In genomic region chr18:77711096-77711495, GRCh38 we compare ENCODE assay signal across 12 cellular contexts.
DNase-seq lines count a peak whose midpoint lies in the region; ATAC-seq and TF ChIP-seq lines count a peak whose summit lies in the region.
"Had no signal": no experiment of that assay in that cellular context is flagged by ENCODE, and none has a peak within 500 bp of the region (broad histone marks: within the 10 kb centered on the region; RNA-seq: fewer than 3 reads in every experiment).

No MANE protein-coding gene starts in this region.

- H3K79me2 ChIP-seq in MM.1S (ENCODE audit: low read length) (no peaks in the 10 kb centered on the region), SU-DHL-6 (ENCODE audit: insufficient read depth, low read length) (no peaks in the 10 kb centered on the region), neural cell (replicated peaks; ENCODE audit: insufficient read depth, low read length) (no peaks in the 10 kb centered on the region)

- no peaks in the 10 kb centered on the region for H3K4me1 ChIP-seq in MM.1S (ENCODE audit: low read length)

- no peaks in the 10 kb centered on the region for H3F3A ChIP-seq in MM.1S (ENCODE audit: insufficient read depth, low read length)
- no peaks in the 10 kb centered on the region for H3F3A ChIP-seq in SU-DHL-6 (ENCODE audit: insufficient read depth)
- no peaks in the 10 kb centered on the region for H3F3A ChIP-seq in neural cell (ENCODE audit: insufficient read depth, low read length, poor library complexity, severe bottlenecking)

- no peaks in the 10 kb centered on the region for H3K36me3 ChIP-seq in MM.1S (replicated peaks; ENCODE audit: insufficient read depth, low read length)
- H3K36me3 ChIP-seq in SU-DHL-6 (ENCODE audit: low read length) = no peaks in the 10 kb centered on the region
- H3K36me3 ChIP-seq in neural cell (ENCODE audit: insufficient read depth, low read length) = no peaks in the 10 kb centered on the region

- H3K27me3 ChIP-seq in MM.1S (replicated peaks; ENCODE audit: insufficient read depth, low read length) (no peaks in the 10 kb centered on the region), SU-DHL-6 (ENCODE audit: low read length) (no peaks in the 10 kb centered on the region), neural cell (ENCODE audit: insufficient read depth, low read depth, low read length) (no peaks in the 10 kb centered on the region)

- no peaks in the 10 kb centered on the region for H4K20me1 ChIP-seq in MM.1S (ENCODE audit: insufficient read depth, low read length)
- H4K20me1 ChIP-seq in SU-DHL-6 (ENCODE audit: low read depth, low read length) = no peaks in the 10 kb centered on the region
- H4K20me1 ChIP-seq in neural cell (ENCODE audit: insufficient read depth) = no peaks in the 10 kb centered on the region

- H3K9me3 ChIP-seq in MM.1S (replicated peaks; ENCODE audit: insufficient read depth, low read length) (no peaks in the 10 kb centered on the region), SU-DHL-6 (ENCODE audit: insufficient read depth, low read length) (no peaks in the 10 kb centered on the region), neural cell (ENCODE audit: low read length) (no peaks in the 10 kb centered on the region)

- TF ChIP-seq RAD21 in neural cell (conservative IDR thresholded peaks at IDR 0.05) = peak; percentile 68

- DNase-seq in NCI-H345 treated with DMSO at 0.1 percent for 48 hours (lab: John Stamatoyannopoulos, UW; ENCODE audit: unreplicated experiment) (peak; percentile 14), NCI-H345 (lab: John Stamatoyannopoulos, UW) (no peak), MM.1S (peak; percentile 8)
- DNase-seq in effector CD8-positive, alpha-beta T cell (lab: John Stamatoyannopoulos, UW) = no peak
- DNase-seq: activated naive CD8-positive, alpha-beta T cell treated with anti-CD3 and anti-CD28 coated beads, Interleukin-2, amount 50 U/mL, for 24 hours; NCI-H1436 treated with DMSO at 0.1 percent for 48 hours; T-helper 1 cell had no signal

- H3K9ac ChIP-seq in MM.1S (ENCODE audit: low read length) (no peak overlapping the region), SU-DHL-6 (ENCODE audit: low read length) (no peak overlapping the region), neural cell (ENCODE audit: low read length) (no peak overlapping the region)

- H3K27ac ChIP-seq in MM.1S (ENCODE audit: low read length) (no peak overlapping the region), SU-DHL-6 (ENCODE audit: low read depth, low read length) (no peak overlapping the region), neural cell (ENCODE audit: low read length) (no peak overlapping the region)
- H3K27ac ChIP-seq: skin epidermis had no signal

- no peak overlapping the region for H3K4me2 ChIP-seq in MM.1S (ENCODE audit: low read depth, low read length)
- H3K4me2 ChIP-seq in SU-DHL-6 (ENCODE audit: low read depth, low read length, poor library complexity, severe bottlenecking) = no peak overlapping the region
- H3K4me2 ChIP-seq in neural cell (ENCODE audit: low read length) = no peak overlapping the region

- peak; percentile 30; the same call in 1 of the 2 replicates for TF ChIP-seq CTCF in MM.1S (IDR thresholded peaks at IDR 0.05; ENCODE audit: low read length)
- peak; percentile 12 for TF ChIP-seq CTCF in SU-DHL-6 (IDR thresholded peaks at IDR 0.05; ENCODE audit: insufficient read depth, low read length, poor library complexity, severe bottlenecking)
- peak; percentile 65 for TF ChIP-seq CTCF in neural cell (IDR thresholded peaks at IDR 0.05; ENCODE audit: poor library complexity, severe bottlenecking)

- H3K4me3 ChIP-seq in MM.1S (ENCODE audit: low read length) (no peak overlapping the region), SU-DHL-6 (ENCODE audit: insufficient read depth, low read length, poor library complexity, severe bottlenecking) (no peak overlapping the region), neural cell (ENCODE audit: low read length) (no peak overlapping the region)
- H3K4me3 ChIP-seq: skin epidermis had no signal

- no peak for ATAC-seq in GM18520 (IDR thresholded peaks at IDR 0.05; ENCODE audit: unreplicated experiment)
- no peak for ATAC-seq in GM21423 (IDR thresholded peaks at IDR 0.05; ENCODE audit: unreplicated experiment)
- ATAC-seq: activated naive CD8-positive, alpha-beta T cell treated with anti-CD3 and anti-CD28 coated beads, Interleukin-2, amount 50 U/mL, for 24 hours had no signal

- H3K9me2 ChIP-seq in MM.1S (replicated peaks; ENCODE audit: insufficient read depth, low read length) (no peaks in the 10 kb centered on the region), SU-DHL-6 (replicated peaks; ENCODE audit: insufficient read depth, low read length) (no peaks in the 10 kb centered on the region), neural cell (ENCODE audit: insufficient read depth, low read length) (no peaks in the 10 kb centered on the region)

- no peak for TF ChIP-seq EP300 in neural cell (conservative IDR thresholded peaks at IDR 0.05; ENCODE audit: poor library complexity, severe bottlenecking)

- no peak overlapping the region for H2AFZ ChIP-seq in MM.1S (ENCODE audit: low read length)
- H2AFZ ChIP-seq in SU-DHL-6 (ENCODE audit: low read depth, low read length, severe bottlenecking) = no peak overlapping the region
- no peak overlapping the region for H2AFZ ChIP-seq in neural cell (ENCODE audit: low read depth, low read length)

TF ChIP-seq in neural cell, 6 proteins besides CTCF, POLR2A, EP300 and RAD21:
- TF ChIP-seq MXI1 (conservative IDR thresholded peaks at IDR 0.05; ENCODE audit: poor library complexity, severe bottlenecking) (no peak), SMC3 (conservative IDR thresholded peaks at IDR 0.05; ENCODE audit: poor library complexity) (peak; percentile 66), TAF1 (IDR thresholded peaks at IDR 0.05; ENCODE audit: low read depth) (no peak)

Comparison
In these comparisons a context has a peak if more than half of its experiments do, and no peak if none do; other contexts are left out.
1. DNase-seq: peak in NCI-H345 treated with DMSO at 0.1 percent for 48 hours (single experiment) and MM.1S (single experiment); none in NCI-H345 (single experiment) and effector CD8-positive, alpha-beta T cell (single experiment).
2. CTCF ChIP-seq: peak in every context shown above with its lines; median percentile 65 in neural cell; 30 in MM.1S; 12 in SU-DHL-6.